ENCODE assay signal across 25 cellular contexts in genomic region chr3:192413461-192413860, GRCh38.
DNase-seq lines count a peak whose midpoint lies in the region; ATAC-seq and TF ChIP-seq lines count a peak whose summit lies in the region.
"Had no signal": no experiment of that assay in that cellular context is flagged by ENCODE, and none has a peak within 500 bp of the region (broad histone marks: within the 10 kb centered on the region; RNA-seq: fewer than 3 reads in every experiment).

No MANE protein-coding gene starts in this region.

- 81% methylated on average over 2 of the region's 2 CpGs for WGBS in mammary epithelial cell (ENCODE audit: low coverage, missing lambda C conversion rate)
- 77 to 81% (median 78%) methylated on average over 2 of the region's 2 CpGs for WGBS in stomach, 5 donors

- peaks cover 9% of the 10 kb centered on the region for H3K4me1 Mint-ChIP-seq in MCF 10A (ENCODE audit: insufficient read depth, unreplicated experiment)

- H3K4me3 ChIP-seq in mammary epithelial cell (replicated peaks in 1 of 3; ENCODE audit: insufficient read depth in 1 of 3, low read depth in 2 of 3, low read length in 3 of 3): no peak overlapping the region
- no peak overlapping the region for H3K4me3 ChIP-seq in stomach
- H3K4me3 ChIP-seq: BLaER1, GM23338, HAP-1, K562, MG63 had no signal

- intact Hi-C loops in mammary epithelial cell (cut with micrococcal nuclease): no loop called here
- intact Hi-C loops in MCF 10A (cut with micrococcal nuclease): no loop called here
- intact Hi-C loops in stomach (cut with DNase I; ENCODE audit: low total_unique reads): no loop called here

- H3K36me3 ChIP-seq in mammary epithelial cell (ENCODE audit: insufficient read depth, low read length) (no peaks in the 10 kb centered on the region), stomach (no peaks in the 10 kb centered on the region)
- H3K36me3 ChIP-seq: BLaER1, HAP-1, MG63 had no signal

- H3K9me3 ChIP-seq in mammary epithelial cell (replicated peaks; ENCODE audit: insufficient read depth, low read length) (no peaks in the 10 kb centered on the region), stomach (no peaks in the 10 kb centered on the region)
- H3K9me3 ChIP-seq: HAP-1, MG63 had no signal

- H3K4me2 ChIP-seq in mammary epithelial cell (ENCODE audit: insufficient read depth, low read depth, low read length): no peak overlapping the region
- H3K4me2 ChIP-seq: BLaER1, GM23338 had no signal

- no peak overlapping the region for H3K4me3 Mint-ChIP-seq in MCF 10A (ENCODE audit: unreplicated experiment)
- H3K4me3 Mint-ChIP-seq: GM23338, HFFc6 had no signal

- TF ChIP-seq POLR2A in stomach (IDR thresholded peaks at IDR 0.05): no peak

- H3K9ac ChIP-seq in mammary epithelial cell (ENCODE audit: insufficient read depth, low read length): no peak overlapping the region
- H3K9ac ChIP-seq: BLaER1 had no signal

- no peak overlapping the region for H2AFZ ChIP-seq in mammary epithelial cell (ENCODE audit: low read depth, low read length)
- H2AFZ ChIP-seq: GM23338 had no signal

- no peaks in the 10 kb centered on the region for H3K79me2 ChIP-seq in mammary epithelial cell (ENCODE audit: insufficient read depth, low read length)

- ATAC-seq in esophagus mucosa: no peak
- ATAC-seq: GM23338, K562 had no signal

- DNase-seq in mammary epithelial cell (peak; percentile 1), MCF 10A (ENCODE audit: unreplicated experiment) (no peak), dermis blood vessel endothelial cell (peak; percentile 6), glomerular visceral epithelial cell (ENCODE audit: extremely low spot score) (peak; percentile 13), globus pallidus (ENCODE audit: low spot score) (no peak), MV-4-11 (lab: John Stamatoyannopoulos, UW) (no peak), stomach (no peak)
- DNase-seq: ACHN; CD4-positive, CD25-positive, alpha-beta regulatory T cell; HFFc6; Kasumi-1; MG63; NCI-H2029 treated with DMSO at 0.1 percent for 48 hours; NCI-H446 treated with DMSO at 0.1 percent for 48 hours; NCI-H526; NCI-H82; NK-92 treated with Interleukin-12 subunit alpha and Interleukin-12 subunit beta, amount 100 ng/mL, for 24 hours; SHP77 had no signal

- POLR2A ChIA-PET in MCF 10A (lab: Yijun Ruan, JAX): interaction anchor here (0.6 kb wide), 1 partner anchor 138 kb away, joined by 3 read pairs; no protein-coding TSS in a partner anchor

- H3K9me3 Mint-ChIP-seq in MCF 10A (ENCODE audit: unreplicated experiment): no peaks in the 10 kb centered on the region
- H3K9me3 Mint-ChIP-seq: GM23338 had no signal

- no TSS peak for BruUV-seq in mammary epithelial cell (replicated peaks; lab: Mats Ljungman, UMichigan)
- BruUV-seq in MCF 10A (replicated peaks; lab: Mats Ljungman, UMichigan): no TSS peak

- TF ChIP-seq CTCF in mammary epithelial cell (conservative IDR thresholded peaks at IDR 0.05 in 1 of 2, IDR thresholded peaks at IDR 0.05 in 1 of 2; ENCODE audit: extremely low read depth in 1 of 2, insufficient read depth in 1 of 2, low read depth in 1 of 2, low read length in 2 of 2) (no peak), MCF 10A (IDR thresholded peaks at IDR 0.05; ENCODE audit: unreplicated experiment) (no peak), stomach (IDR thresholded peaks at IDR 0.05) (no peak)

- peaks cover 7% of the 10 kb centered on the region for H3K4me1 ChIP-seq in mammary epithelial cell (ENCODE audit: insufficient read depth, low read length)
- H3K4me1 ChIP-seq in stomach: peaks cover 4 to 20% (median 18%) of the 10 kb centered on the region in 4 donors
- H3K4me1 ChIP-seq: BLaER1, HAP-1 had no signal

- dilution Hi-C loops in mammary epithelial cell (cut with HindIII; ENCODE audit: low sequenced_read_pairs): no loop called here

- CTCF ChIA-PET in mammary epithelial cell (lab: Charles Lee; ENCODE audit: low non-redundant PET): no interaction called here
- CTCF ChIA-PET in MCF 10A (lab: Yijun Ruan, JAX): interaction anchor here (0.7 to 2.4 kb wide), 2 partner anchors 10 to 13 kb away, joined by 3 to 16 read pairs; no protein-coding TSS in a partner anchor

- in situ Hi-C loops in mammary epithelial cell (cut with MboI; ENCODE audit: low sequenced_read_pairs in 2 of 2): no loop called here

- no peak for TF ChIP-seq EP300 in stomach (IDR thresholded peaks at IDR 0.05)

- no peaks in the 10 kb centered on the region for H3K36me3 Mint-ChIP-seq in MCF 10A (ENCODE audit: insufficient read depth, unreplicated experiment)
- H3K36me3 Mint-ChIP-seq: CD4-positive, CD25-positive, alpha-beta regulatory T cell had no signal

- H3K27me3 ChIP-seq in mammary epithelial cell (ENCODE audit: insufficient read depth, low read length) (peaks cover 16% of the 10 kb centered on the region), stomach (peaks cover 3 to 30% (median 22%) of the 10 kb centered on the region in 3 donors)
- H3K27me3 ChIP-seq: BLaER1 had no signal

- peaks cover 8% of the 10 kb centered on the region for H3K27me3 Mint-ChIP-seq in MCF 10A (ENCODE audit: insufficient read depth, unreplicated experiment)

- no peak overlapping the region for H3K27ac Mint-ChIP-seq in MCF 10A (ENCODE audit: low read depth, unreplicated experiment)
- H3K27ac Mint-ChIP-seq: CD4-positive, CD25-positive, alpha-beta regulatory T cell; GM23338; HFFc6 had no signal

- no peak overlapping the region for H3K27ac ChIP-seq in mammary epithelial cell (ENCODE audit: insufficient read depth, low read depth, low read length)
- no peak overlapping the region for H3K27ac ChIP-seq in stomach
- H3K27ac ChIP-seq: 22Rv1, BLaER1, RWPE1 had no signal

- H4K20me1 ChIP-seq in mammary epithelial cell (ENCODE audit: insufficient read depth, low read length): no peaks in the 10 kb centered on the region
- H4K20me1 ChIP-seq: BLaER1 had no signal

Comparison
In these comparisons a context has a peak if more than half of its experiments do, and no peak if none do; other contexts are left out.
1. DNase-seq: peak in mammary epithelial cell (single experiment), dermis blood vessel endothelial cell (single experiment) and glomerular visceral epithelial cell (single experiment); none in MCF 10A (single experiment), globus pallidus (single experiment), MV-4-11 (single experiment) and stomach (single experiment).